ENCODE assay signal across 8 cellular contexts in the genomic region with DNA sequence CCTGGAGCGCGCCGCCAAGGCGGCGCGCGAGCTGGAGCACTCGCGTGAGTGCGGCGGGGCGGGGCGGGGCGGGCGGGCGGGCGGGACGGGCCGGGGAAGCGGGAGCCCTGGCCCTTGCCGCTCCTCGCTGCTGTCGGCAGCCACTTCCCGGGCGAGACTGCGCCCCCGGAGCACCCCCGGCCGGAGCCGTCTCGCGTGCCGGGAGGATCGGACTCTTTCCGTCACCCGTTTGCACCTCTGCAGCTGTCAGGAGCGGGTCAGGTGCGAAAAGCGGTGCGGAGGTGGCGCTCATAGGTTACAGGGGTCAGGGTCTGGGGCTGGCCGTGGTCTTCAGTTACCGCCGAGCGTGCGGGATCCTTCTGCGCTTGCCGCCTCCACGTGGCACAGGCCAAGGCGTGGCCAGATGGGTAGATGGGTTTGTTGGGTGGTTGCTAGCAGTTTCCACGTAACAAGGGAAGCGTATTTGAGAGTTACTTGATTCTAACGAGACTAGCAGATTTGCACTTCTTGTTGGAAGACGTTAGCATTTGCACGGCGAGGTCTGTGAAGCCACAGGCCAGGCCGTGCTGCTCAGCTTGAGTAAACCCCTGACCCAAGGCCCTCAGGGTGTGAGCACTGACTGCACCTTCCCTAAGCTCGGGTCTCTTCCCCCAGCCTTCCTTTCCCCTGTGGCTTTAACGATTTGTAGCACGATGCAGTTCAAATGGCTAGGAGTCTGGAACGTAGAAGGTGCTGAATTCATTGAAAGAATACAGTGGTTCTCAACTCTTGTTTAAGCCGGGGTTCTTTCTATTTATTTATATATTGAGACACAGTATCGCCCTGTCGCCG. TPM values are rescaled to one million over a fixed set of nuclear protein-coding genes. Genes with fewer than 3 reads are reported as not detected.
DNase-seq lines count a peak whose midpoint lies in the region; ATAC-seq and TF ChIP-seq lines count a peak whose summit lies in the region.
"Not testable (repeated sequence)": the region's sequence is repeated elsewhere in the genome, so short reads cannot be mapped to it uniquely, and the experiment has no call there.

No MANE protein-coding gene starts in this region.

- not testable (repeated sequence) for H4K20me1 ChIP-seq in OCI-LY7 (ENCODE audit: insufficient read depth, low read length)

- H3K36me3 ChIP-seq in OCI-LY7 (ENCODE audit: insufficient read depth, low read length): peaks cover 25% of the 10 kb centered on the region
- not testable (repeated sequence) for H3K36me3 ChIP-seq in effector memory CD4-positive, alpha-beta T cell (ENCODE audit: control insufficient read depth, insufficient read depth, low read length); kidney epithelial cell (ENCODE audit: control insufficient read depth, insufficient read depth, low read length); prostate gland

- H3K4me1 ChIP-seq in OCI-LY7 (ENCODE audit: insufficient read depth, low read length, poor library complexity, severe bottlenecking): peaks cover 25% of the 10 kb centered on the region
- H3K4me1 ChIP-seq in effector memory CD4-positive, alpha-beta T cell (ENCODE audit: control insufficient read depth, insufficient read depth, low read length, poor library complexity, severe bottlenecking); prostate gland (replicated peaks): not testable (repeated sequence)

- not testable (repeated sequence) for TF ChIP-seq POLR2A in prostate gland (IDR thresholded peaks at IDR 0.05)

- CTCF ChIA-PET in AG04449 (lab: Yijun Ruan, JAX); OCI-LY7 (lab: Charles Lee; ENCODE audit: unreplicated experiment): not testable (repeated sequence)

- ATAC-seq in GM19025 (IDR thresholded peaks at IDR 0.05; ENCODE audit: low read depth, unreplicated experiment) (peak; percentile 16), HG03066 (IDR thresholded peaks at IDR 0.05; ENCODE audit: low read depth, unreplicated experiment) (peak; percentile 33)

- H3K4me2 ChIP-seq in OCI-LY7 (ENCODE audit: low read length): peak overlapping the region; percentile 73

- not testable (repeated sequence) for H3K9me2 ChIP-seq in OCI-LY7 (ENCODE audit: insufficient read depth, low read length)

- 5% methylated on average over 29 of the region's 65 CpGs for WGBS in prostate gland

- BruUV-seq in OCI-LY7 (replicated peaks; lab: Mats Ljungman, UMichigan): not testable (repeated sequence)

- POLR2A ChIA-PET in AG04449 (lab: Yijun Ruan, JAX); OCI-LY7 (lab: Charles Lee): not testable (repeated sequence)

- peaks cover 43% of the 10 kb centered on the region for H3K79me2 ChIP-seq in OCI-LY7 (ENCODE audit: insufficient read depth, low read depth, low read length)

- not testable (repeated sequence) for H3K9me3 ChIP-seq in OCI-LY7 (ENCODE audit: low read length); effector memory CD4-positive, alpha-beta T cell (ENCODE audit: control insufficient read depth, low read length); prostate gland

- H3K4me3 ChIP-seq in AG04449 (ENCODE audit: low read depth, low read length): peak overlapping the region; percentile 67
- H3K4me3 ChIP-seq in OCI-LY7 (ENCODE audit: low read depth, low read length, poor library complexity, severe bottlenecking): peak overlapping the region; percentile 97
- H3K4me3 ChIP-seq in effector memory CD4-positive, alpha-beta T cell (ENCODE audit: insufficient read depth, low read depth, low read length, poor library complexity, severe bottlenecking): peak overlapping the region; percentile 32
- peak overlapping the region; percentile 43 for H3K4me3 ChIP-seq in kidney epithelial cell (ENCODE audit: low read depth, low read length)
- H3K4me3 ChIP-seq in prostate gland: peak overlapping the region; percentile 61 to 76

- not testable (repeated sequence) for DNase-seq in AG04449 (ENCODE audit: low read depth, low spot score); OCI-LY7 (ENCODE audit: low spot score); effector memory CD4-positive, alpha-beta T cell; kidney epithelial cell (ENCODE audit: low read depth); prostate gland (ENCODE audit: low spot score)
- DNase-seq in activated T-cell treated with anti-CD3 and anti-CD28 coated beads, Interleukin-2, amount 50 U/mL, for 48 hours: peak; percentile 46 to 54

- H2AFZ ChIP-seq in OCI-LY7 (ENCODE audit: low read length): not testable (repeated sequence)

- not testable (repeated sequence) for H3K27me3 ChIP-seq in effector memory CD4-positive, alpha-beta T cell (replicated peaks; ENCODE audit: control insufficient read depth, insufficient read depth, low read length, poor library complexity, severe bottlenecking); kidney epithelial cell (ENCODE audit: control insufficient read depth, insufficient read depth, low read length); prostate gland (replicated peaks; ENCODE audit: insufficient read depth)

- intact Hi-C loops in OCI-LY7 (cut with micrococcal nuclease; ENCODE audit: unreplicated experiment); prostate gland (cut with DNase I): not testable (repeated sequence)

- H3K27ac ChIP-seq in OCI-LY7 (ENCODE audit: low read depth, low read length, poor library complexity, severe bottlenecking) (peak overlapping the region; percentile 25), prostate gland (peak overlapping the region in 1 of 2 donors; percentile 71)
- H3K27ac ChIP-seq in effector memory CD4-positive, alpha-beta T cell (ENCODE audit: insufficient read depth, low read length, poor library complexity, severe bottlenecking): peak overlapping the region; percentile 74

- TF ChIP-seq CTCF in AG04449 (IDR thresholded peaks at IDR 0.05; ENCODE audit: insufficient read depth, low read length, missing control alignments); OCI-LY7 (conservative IDR thresholded peaks at IDR 0.05; ENCODE audit: low read length); kidney epithelial cell (IDR thresholded peaks at IDR 0.05; ENCODE audit: insufficient read depth, low read length, poor library complexity, severe bottlenecking); prostate gland (IDR thresholded peaks at IDR 0.05): not testable (repeated sequence)

RNA-seq across cellular contexts. Expression of a gene that starts 0.7 kb away (rescaled TPM):
- 43.8 and 54.9 TPM in 2 replicates for total RNA-seq in OCI-LY7 (2014; rRNA removed; shearing (Covaris generic))
- total RNA-seq in OCI-LY7 (2022) (54.3 and 62.4 TPM in 2 replicates), kidney epithelial cell (31.4 and 37.8 TPM in 2 replicates), prostate gland (10 to 100 TPM; 16.8 to 26.9 TPM)

RNA-seq across cellular contexts. Expression of a gene that starts 22.8 kb away (rescaled TPM):
- 1.6 TPM in 1 of 2 replicates, not detected in the other for total RNA-seq in OCI-LY7 (2014; rRNA removed; shearing (Covaris generic))
- 2.1 and 3.0 TPM in 2 replicates for total RNA-seq in OCI-LY7 (2022)
- total RNA-seq in kidney epithelial cell: 0.38 and 0.75 TPM in 2 replicates
- 1 to 10 TPM; 7.3 to 9.9 TPM for total RNA-seq in prostate gland

RNA-seq across cellular contexts. Expression of a gene that starts 36.8 kb away (rescaled TPM):
- not detected in 2 replicates for total RNA-seq in OCI-LY7 (2014; rRNA removed; shearing (Covaris generic))
- not detected in 2 replicates for total RNA-seq in OCI-LY7 (2022)
- 27.6 and 28.3 TPM in 2 replicates for total RNA-seq in kidney epithelial cell
- 100 to 1,000 TPM; 191 to 227 TPM for total RNA-seq in prostate gland

RNA-seq across cellular contexts. Expression of a gene that starts 39.7 kb away (rescaled TPM):
- total RNA-seq in OCI-LY7 (2014; rRNA removed; shearing (Covaris generic)): 79.9 and 81.9 TPM in 2 replicates
- total RNA-seq in OCI-LY7 (2022) (83.3 and 88.6 TPM in 2 replicates), kidney epithelial cell (51.5 and 53.6 TPM in 2 replicates), prostate gland (10 to 100 TPM; 30.0 to 32.8 TPM)

RNA-seq across cellular contexts. Expression of a gene that starts 51.2 kb away (rescaled TPM):
- total RNA-seq in OCI-LY7 (2014; rRNA removed; shearing (Covaris generic)): not detected in 2 replicates
- total RNA-seq in OCI-LY7 (2022) (not detected in 2 replicates), kidney epithelial cell (1.4 and 1.6 TPM in 2 replicates), prostate gland (10 to 100 TPM; 33.7 to 34.9 TPM)

Comparison
In these comparisons a context has a peak if more than half of its experiments do, and no peak if none do; other contexts are left out.
1. H3K4me3 ChIP-seq: peak in every context shown above with its lines; median percentile 97 in OCI-LY7; 68 in prostate gland; 67 in AG04449; 43 in kidney epithelial cell; 32 in effector memory CD4-positive, alpha-beta T cell.
2. RNA of a gene that starts 36.8 kb away (total RNA-seq): 191 to 227 TPM in prostate gland and 27.6 to 28.3 TPM in kidney epithelial cell; not detected in OCI-LY7; every median in the first group is over 10 times any median in the second.